ENCODE assay signal across 8 cellular contexts in the genomic region with DNA sequence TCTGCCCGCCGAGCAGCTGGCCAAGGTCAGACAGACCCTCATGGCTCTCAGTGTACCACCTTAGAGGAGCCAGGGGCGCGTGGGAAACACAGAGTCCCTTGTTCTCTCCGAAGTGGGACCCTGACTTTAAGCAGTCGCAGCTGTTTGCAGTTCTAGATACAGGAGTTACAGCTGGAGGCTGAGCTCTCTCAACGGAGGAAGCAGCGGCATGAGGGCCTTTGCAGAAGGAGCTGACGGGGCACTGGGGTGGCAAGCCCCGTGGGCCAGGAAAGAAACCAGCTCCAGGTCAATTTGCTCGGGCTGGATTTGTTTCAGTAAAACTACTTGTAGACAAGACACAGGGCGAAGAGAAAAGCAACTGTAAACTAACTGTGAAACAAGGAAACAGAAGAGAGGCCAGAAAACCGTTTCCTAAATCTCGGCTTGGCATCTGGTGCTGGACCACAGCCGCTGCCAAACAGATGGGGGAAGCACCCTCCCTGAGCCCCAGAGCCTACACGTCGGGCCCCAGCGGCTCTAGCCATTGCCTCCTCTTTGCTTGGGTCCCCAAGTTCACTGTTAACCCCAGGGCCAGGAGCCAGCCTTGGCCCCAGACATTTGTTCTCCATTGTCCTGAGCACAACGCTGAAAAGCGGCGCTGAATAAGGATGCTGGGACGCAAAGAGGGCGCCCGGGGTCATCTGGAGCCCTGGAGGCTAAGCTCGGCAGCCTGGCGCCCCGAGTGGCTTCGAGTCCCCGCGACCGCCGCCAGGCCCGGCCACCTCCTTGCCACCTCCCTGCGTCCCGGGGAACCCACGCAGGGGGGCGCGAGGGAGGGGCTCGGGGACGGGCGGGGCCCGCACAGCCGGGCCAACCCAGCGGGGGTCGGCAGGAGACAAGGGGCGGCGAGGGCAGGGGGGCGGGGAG. TPM values are rescaled to one million over a fixed set of nuclear protein-coding genes. Genes with fewer than 3 reads are reported as not detected.
DNase-seq lines count a peak whose midpoint lies in the region; ATAC-seq and TF ChIP-seq lines count a peak whose summit lies in the region.

No MANE protein-coding gene starts in this region.

- no peaks in the 10 kb centered on the region for H3K9me3 ChIP-seq in A673 (ENCODE audit: low read depth, low read length, poor library complexity, severe bottlenecking)
- H3K9me3 ChIP-seq in esophagus squamous epithelium, result no peaks in the 10 kb centered on the region
- no peaks in the 10 kb centered on the region for H3K9me3 ChIP-seq in neural progenitor cell (ENCODE audit: low read depth)

- intact Hi-C loops in A673 (cut with micrococcal nuclease; ENCODE audit: unreplicated experiment), result no loop called here
- intact Hi-C loops in esophagus squamous epithelium (cut with DNase I), result no loop called here

- BruUV-seq in A673 (replicated peaks; lab: Mats Ljungman, UMichigan), result no TSS peak

- 15 to 21% methylated on average over 8 to 9 of the region's 48 CpGs for WGBS in esophagus squamous epithelium, 2 donors

- peak overlapping the region; percentile 94 for H3K4me2 ChIP-seq in neural progenitor cell

- H3K4me1 Mint-ChIP-seq in neural progenitor cell, result peaks cover 26% of the 10 kb centered on the region

- TF ChIP-seq POLR2A in esophagus squamous epithelium (IDR thresholded peaks at IDR 0.05), result no peak

- H3K9me3 Mint-ChIP-seq in neural progenitor cell, result no peaks in the 10 kb centered on the region

- H3K36me3 Mint-ChIP-seq in neural progenitor cell, result no peaks in the 10 kb centered on the region

- CTCF ChIA-PET in A673 (lab: Charles Lee), result interaction anchor here (0.6 to 1.5 kb wide), 3 partner anchors 12 to 118 kb away, joined by 3 to 6 read pairs (median 3); a partner anchor contains a TSS

- H3K27me3 ChIP-seq in A673 (replicated peaks; ENCODE audit: insufficient read depth, low read depth, low read length, poor library complexity) (no peaks in the 10 kb centered on the region), esophagus squamous epithelium (no peaks in the 10 kb centered on the region), neural progenitor cell (peaks cover 31% of the 10 kb centered on the region)

- peaks cover 29% of the 10 kb centered on the region for H4K20me1 ChIP-seq in neural progenitor cell (ENCODE audit: low read depth)

- H3K27ac ChIP-seq in A673 (ENCODE audit: low read depth, low read length, poor library complexity, severe bottlenecking), result peak overlapping the region; percentile 38
- H3K27ac ChIP-seq in esophagus squamous epithelium, result peak overlapping the region; percentile 87 to 99 (median 95)
- H3K27ac ChIP-seq in neural progenitor cell, result no peak overlapping the region

- H3K4me3 ChIP-seq in A673 (ENCODE audit: low read depth, low read length, poor library complexity, severe bottlenecking) (peak overlapping the region; percentile 50), esophagus squamous epithelium (peak overlapping the region; percentile 49 to 89 (median 68)), neural progenitor cell (peak overlapping the region; percentile 74)

- H3K36me3 ChIP-seq in A673 (ENCODE audit: insufficient read depth, low read length, poor library complexity, severe bottlenecking) (no peaks in the 10 kb centered on the region), esophagus squamous epithelium (no peaks in the 10 kb centered on the region), neural progenitor cell (no peaks in the 10 kb centered on the region)

- H2AFZ ChIP-seq in neural progenitor cell (replicated peaks), result peak overlapping the region; percentile 86

- peaks cover 17% of the 10 kb centered on the region for H3K4me1 ChIP-seq in A673 (ENCODE audit: insufficient read depth, low read length, poor library complexity, severe bottlenecking)
- H3K4me1 ChIP-seq in esophagus squamous epithelium, result peaks cover 34 to 47% (median 38%) of the 10 kb centered on the region in 3 donors
- H3K4me1 ChIP-seq in neural progenitor cell, result no peaks in the 10 kb centered on the region

- peak overlapping the region; percentile 86 for H3K27ac Mint-ChIP-seq in neural progenitor cell

- TF ChIP-seq CTCF in A673 (conservative IDR thresholded peaks at IDR 0.05; ENCODE audit: low read depth, low read length) (no peak), esophagus squamous epithelium (IDR thresholded peaks at IDR 0.05) (no peak), neural progenitor cell (IDR thresholded peaks at IDR 0.05) (no peak)

- H3F3A ChIP-seq in neural progenitor cell (ENCODE audit: low read depth), result peaks cover 20% of the 10 kb centered on the region

- peak; percentile 10 for ATAC-seq in GM18868 (IDR thresholded peaks at IDR 0.05; ENCODE audit: unreplicated experiment)
- peak; percentile 20 for ATAC-seq in HG03571 (IDR thresholded peaks at IDR 0.05; ENCODE audit: unreplicated experiment)

- H3K4me3 Mint-ChIP-seq in neural progenitor cell, result peak overlapping the region; percentile 92

- peaks cover 5% of the 10 kb centered on the region for H3K27me3 Mint-ChIP-seq in neural progenitor cell (ENCODE audit: insufficient read depth, low read depth)

- DNase-seq in A673 (ENCODE audit: low spot score) (no peak), esophagus squamous epithelium (lab: John Stamatoyannopoulos, UW) (no peak), neural progenitor cell (ENCODE audit: low spot score) (peak; percentile 74), HCEC 1CT (no peak), GF-D8 (lab: John Stamatoyannopoulos, UW) (no peak)
- DNase-seq in activated CD4-positive, CD25-positive, alpha-beta regulatory T cell treated with anti-CD3 and anti-CD28 coated beads, Interleukin-2, amount 50 U/mL, for 72 hours, result peak; percentile 53

- peaks cover 28% of the 10 kb centered on the region for H3K79me2 ChIP-seq in neural progenitor cell (ENCODE audit: low read depth)

- POLR2A ChIA-PET in A673 (lab: Charles Lee; ENCODE audit: low non-redundant PET), result no interaction called here

- H3K9ac ChIP-seq in neural progenitor cell, result no peak overlapping the region

RNA-seq across cellular contexts. Expression of a gene that starts 0.9 kb away (rescaled TPM):
- total RNA-seq in A673 (2021) (52.5 and 63.4 TPM in 2 replicates), esophagus squamous epithelium (10 to 100 TPM; 20.2 to 42.3 (median 30.9) TPM), neural progenitor cell (ENCODE audit: low replicate concordance) (22.5 and 41.2 TPM in 2 replicates)

RNA-seq across cellular contexts. Expression of a gene that starts 12.8 kb away (rescaled TPM):
- total RNA-seq in A673 (2021), result 41.8 and 48.0 TPM in 2 replicates
- 10 to 100 TPM; 22.2 to 37.9 (median 26.2) TPM for total RNA-seq in esophagus squamous epithelium
- 16.9 and 40.5 TPM in 2 replicates for total RNA-seq in neural progenitor cell (ENCODE audit: low replicate concordance)

Comparison
In these comparisons a context has a peak if more than half of its experiments do, and no peak if none do; other contexts are left out.
1. DNase-seq: peak in activated CD4-positive, CD25-positive, alpha-beta regulatory T cell treated with anti-CD3 and anti-CD28 coated beads, Interleukin-2, amount 50 U/mL, for 72 hours (single experiment) and neural progenitor cell (single experiment); none in A673 (single experiment), esophagus squamous epithelium (single experiment), HCEC 1CT (single experiment) and GF-D8 (single experiment).
2. Peak in every context shown above with its lines, with median percentiles within 50 percentile points of each other: H3K4me3 ChIP-seq.